ENCODE assay signal across 17 cellular contexts in genomic region chr10:21212912-21213311, GRCh38.
DNase-seq lines count a peak whose midpoint lies in the region; ATAC-seq and TF ChIP-seq lines count a peak whose summit lies in the region.
"Had no signal": no experiment of that assay in that cellular context is flagged by ENCODE, and none has a peak within 500 bp of the region (broad histone marks: within the 10 kb centered on the region; RNA-seq: fewer than 3 reads in every experiment).

No MANE protein-coding gene starts in this region.

- H4K20me1 ChIP-seq in hepatocyte (ENCODE audit: insufficient read depth, poor library complexity, severe bottlenecking): no peaks in the 10 kb centered on the region

- H2AFZ ChIP-seq in hepatocyte: no peak overlapping the region

- WGBS in hepatocyte (ENCODE audit: low lambda C conversion rate, missing lambda C conversion rate): 35% methylated on average over 5 of the region's 5 CpGs
- 85 to 94% (median 89%) methylated on average over 5 of the region's 5 CpGs for WGBS in spleen, 5 donors

- peaks cover 14% of the 10 kb centered on the region for H3K9me3 Mint-ChIP-seq in nephron progenitor cell
- H3K9me3 Mint-ChIP-seq in HFFc6: no peaks in the 10 kb centered on the region; the same call in 1 of the 2 replicates

- DNase-seq in NCI-H226: peak; percentile 79
- no peak for DNase-seq in hepatocyte (ENCODE audit: low spot score)
- no peak for DNase-seq in nephron progenitor cell
- DNase-seq in spleen: no peak
- DNase-seq in stimulated activated CD8-positive, alpha-beta memory T cell treated with anti-CD3 and anti-CD28 coated beads, Interleukin-4, amount 100 ng/mL, for 48 hours: no peak
- DNase-seq in HFFc6: no peak
- DNase-seq: ACHN; BE2C; C1 segment of cervical spinal cord; Caco-2; CD4-positive, CD25-positive, alpha-beta regulatory T cell; DMS153; DMS79; GDM1; H9; IMR-90 had no signal

- peaks cover 7% of the 10 kb centered on the region for H3K4me1 ChIP-seq in hepatocyte (ENCODE audit: insufficient read depth)
- no peaks in the 10 kb centered on the region for H3K4me1 ChIP-seq in spleen
- H3K4me1 ChIP-seq: BE2C had no signal

- H3K36me3 Mint-ChIP-seq in nephron progenitor cell (ENCODE audit: low read depth): peaks cover 3% of the 10 kb centered on the region
- H3K36me3 Mint-ChIP-seq in HFFc6 (ENCODE audit: low read depth): no peaks in the 10 kb centered on the region
- H3K36me3 Mint-ChIP-seq: CD4-positive, CD25-positive, alpha-beta regulatory T cell had no signal

- TF ChIP-seq POLR2A in spleen (IDR thresholded peaks at IDR 0.05): no peak

- H3K27ac ChIP-seq in hepatocyte: peak overlapping the region; percentile 5
- H3K27ac ChIP-seq in spleen: peak overlapping the region in 5 of 8 donors; percentile 8 to 78 (median 72)

- H3K9me3 ChIP-seq in hepatocyte (ENCODE audit: low read depth) (no peaks in the 10 kb centered on the region), spleen (peaks cover 0 to 3% (median under 1%) of the 10 kb centered on the region in 8 donors)
- H3K9me3 ChIP-seq: BE2C had no signal

- H3K9me2 ChIP-seq in hepatocyte (replicated peaks; ENCODE audit: insufficient read depth): no peaks in the 10 kb centered on the region

- H3K27me3 Mint-ChIP-seq in nephron progenitor cell (ENCODE audit: low read depth, poor library complexity) (peaks cover 3% of the 10 kb centered on the region), HFFc6 (ENCODE audit: insufficient read depth) (no peaks in the 10 kb centered on the region)
- H3K27me3 Mint-ChIP-seq: CD4-positive, CD25-positive, alpha-beta regulatory T cell had no signal

- intact Hi-C loops in spleen (cut with DNase I; ENCODE audit: low total_unique reads): no loop called here

- ATAC-seq in GM18873 (IDR thresholded peaks at IDR 0.05; ENCODE audit: low FRiP score, unreplicated experiment): no peak

- H3K4me1 Mint-ChIP-seq in nephron progenitor cell (peaks cover 10% of the 10 kb centered on the region), HFFc6 (ENCODE audit: low read depth) (no peaks in the 10 kb centered on the region)
- H3K4me1 Mint-ChIP-seq: CD4-positive, CD25-positive, alpha-beta regulatory T cell had no signal

- no peaks in the 10 kb centered on the region for H3K36me3 ChIP-seq in hepatocyte (replicated peaks; ENCODE audit: insufficient read depth, low read depth)
- no peaks in the 10 kb centered on the region for H3K36me3 ChIP-seq in spleen
- H3K36me3 ChIP-seq: BE2C had no signal

- no peaks in the 10 kb centered on the region for H3K79me2 ChIP-seq in hepatocyte

- H3K4me3 ChIP-seq in hepatocyte: no peak overlapping the region
- peak overlapping the region in 1 of 8 donors; percentile 25 for H3K4me3 ChIP-seq in spleen

- TF ChIP-seq CTCF in hepatocyte (IDR thresholded peaks at IDR 0.05; ENCODE audit: poor library complexity) (no peak), nephron progenitor cell (IDR thresholded peaks at IDR 0.05) (no peak), spleen (IDR thresholded peaks at IDR 0.05 in 8 of 11, conservative IDR thresholded peaks at IDR 0.05 in 3 of 11) (no peak), HFFc6 (IDR thresholded peaks at IDR 0.05) (no peak)

- H3K27me3 ChIP-seq in hepatocyte (no peaks in the 10 kb centered on the region), spleen (replicated peaks in 1 of 7) (no peaks in the 10 kb centered on the region)
- H3K27me3 ChIP-seq: BE2C had no signal

- peak overlapping the region; percentile 7 for H3K27ac Mint-ChIP-seq in nephron progenitor cell
- no peak overlapping the region for H3K27ac Mint-ChIP-seq in HFFc6
- H3K27ac Mint-ChIP-seq: H9 had no signal

- peak overlapping the region; percentile 52 for H3K4me2 ChIP-seq in hepatocyte

- H3K4me3 Mint-ChIP-seq in nephron progenitor cell (no peak overlapping the region), HFFc6 (no peak overlapping the region)
- H3K4me3 Mint-ChIP-seq: CD4-positive, CD25-positive, alpha-beta regulatory T cell; H9 had no signal
